ENCODE assay signal across 14 cellular contexts in genomic region chr2:17800219-17800618, GRCh38. TPM values are rescaled to one million over a fixed set of nuclear protein-coding genes. Genes with fewer than 3 reads are reported as not detected.
DNase-seq lines count a peak whose midpoint lies in the region; ATAC-seq and FAIRE-seq lines count a peak whose summit lies in the region.
"Had no signal": no experiment of that assay in that cellular context is flagged by ENCODE, and none has a peak within 500 bp of the region (broad histone marks: within the 10 kb centered on the region; RNA-seq: fewer than 3 reads in every experiment).

No MANE protein-coding gene starts in this region.

- no peak overlapping the region for H3K27ac Mint-ChIP-seq in T-cell

- H3K4me1 Mint-ChIP-seq in T-cell, result peaks cover 0 to 5% (median 4%) of the 10 kb centered on the region in 3 donors

- POLR2A ChIA-PET in T-cell (lab: Charles Lee), result no interaction called here

- ATAC-seq in sciatic nerve (peak; percentile 82), T-cell (replicated peaks in 1 of 4) (no peak)
- ATAC-seq: A549 had no signal

- intact Hi-C loops in sciatic nerve (cut with DNase I), result no loop called here

- no peak for FAIRE-seq in HTR-8/SVneo (lab: Jason Lieb, UNC)
- FAIRE-seq: A549 had no signal

- H3K36me3 Mint-ChIP-seq in T-cell, result no peaks in the 10 kb centered on the region

- CTCF ChIA-PET in T-cell (lab: Charles Lee), result no interaction called here

- peaks cover 24 to 25% of the 10 kb centered on the region in 2 donors for H3K27me3 Mint-ChIP-seq in T-cell

- H3K4me3 Mint-ChIP-seq in T-cell, result no peak overlapping the region

- DNase-seq in NCI-H2171 treated with DMSO at 0.1 percent for 48 hours (lab: John Stamatoyannopoulos, UW) (peak; percentile 33), NCI-H2171 (lab: John Stamatoyannopoulos, UW) (no peak), NCI-H345 treated with DMSO at 0.1 percent for 48 hours (lab: John Stamatoyannopoulos, UW; ENCODE audit: unreplicated experiment) (peak; percentile 4), globus pallidus (ENCODE audit: low spot score) (peak; percentile 32), sciatic nerve (ENCODE audit: low spot score) (no peak), T-cell (no peak), NCI-H446 (lab: John Stamatoyannopoulos, UW) (no peak), HTR-8/SVneo (ENCODE audit: insufficient read length, low spot score) (no peak)
- DNase-seq: RPMI8226 had no signal

- no peaks in the 10 kb centered on the region for H3K9me3 Mint-ChIP-seq in T-cell

RNA-seq across cellular contexts. Expression of gene MSGN1, which starts 16.0 kb away (rescaled TPM):
- total RNA-seq in sciatic nerve, result not detected
- not detected for total RNA-seq in T-cell
- total RNA-seq: adrenal gland, glomerular endothelial cell, lower leg skin, tibial nerve had no signal

RNA-seq across cellular contexts. Expression of gene GEN1, which starts 46.3 kb away (rescaled TPM):
- total RNA-seq in sciatic nerve, result 3.4 TPM
- 1 to 10 TPM; 7.6 to 9.2 (median 7.7) TPM for total RNA-seq in T-cell

RNA-seq across cellular contexts. Expression of gene SMC6, which starts 46.6 kb away (rescaled TPM):
- 23.6 TPM for total RNA-seq in sciatic nerve
- 10 to 100 TPM; 14.1 to 22.8 (median 18.1) TPM for total RNA-seq in T-cell

Comparison
In these comparisons a context has a peak if more than half of its experiments do, and no peak if none do; other contexts are left out.
1. DNase-seq: peak in NCI-H2171 treated with DMSO at 0.1 percent for 48 hours (single experiment), NCI-H345 treated with DMSO at 0.1 percent for 48 hours (single experiment) and globus pallidus (single experiment); none in NCI-H2171 (single experiment), sciatic nerve (single experiment), T-cell (0 of 34), NCI-H446 (0 of 2) and HTR-8/SVneo (single experiment).